9 cellular contexts compared by ENCODE assay signal in genomic region chr10:95832216-95833037, GRCh38.
DNase-seq lines count a peak whose midpoint lies in the region; ATAC-seq and TF ChIP-seq lines count a peak whose summit lies in the region.
"Had no signal": no experiment of that assay in that cellular context is flagged by ENCODE, and none has a peak within 500 bp of the region (broad histone marks: within the 10 kb centered on the region; RNA-seq: fewer than 3 reads in every experiment).

No MANE protein-coding gene starts in this region.

- peaks cover 0 to 23% of the 10 kb centered on the region in 2 donors for H3K4me1 Mint-ChIP-seq in effector memory CD8-positive, alpha-beta T cell (ENCODE audit: low read depth in 2 of 2)
- no peaks in the 10 kb centered on the region for H3K4me1 Mint-ChIP-seq in Calu3 (ENCODE audit: low read depth, unreplicated experiment)

- BruUV-seq in Calu3 (replicated peaks; lab: Mats Ljungman, UMichigan): no TSS peak

- H3K4me3 ChIP-seq in GM12864 (ENCODE audit: low read depth, low read length) (peak overlapping the region; percentile 18; the same call in 1 of the 2 replicates), BE2C (ENCODE audit: low read depth, low read length) (no peak overlapping the region)
- H3K4me3 ChIP-seq: psoas muscle had no signal

- peak; percentile 95 for DNase-seq in GM12864 (ENCODE audit: low read depth)
- peak; percentile 17 to 73 (median 69) for DNase-seq in effector memory CD8-positive, alpha-beta T cell
- DNase-seq in Calu3: no peak
- no peak for DNase-seq in medulla oblongata (ENCODE audit: extremely low spot score)
- no peak for DNase-seq in BE2C
- no peak for DNase-seq in GF-D8 (lab: John Stamatoyannopoulos, UW)
- DNase-seq: psoas muscle had no signal

- no peaks in the 10 kb centered on the region for H3K9me3 Mint-ChIP-seq in effector memory CD8-positive, alpha-beta T cell
- H3K9me3 Mint-ChIP-seq in Calu3 (ENCODE audit: low read depth, unreplicated experiment): no peaks in the 10 kb centered on the region

- ATAC-seq in GM19455 (IDR thresholded peaks at IDR 0.05; ENCODE audit: unreplicated experiment) (peak; percentile 80), HG03457 (IDR thresholded peaks at IDR 0.05; ENCODE audit: unreplicated experiment) (peak; percentile 79)
- peak; percentile 88 for ATAC-seq in effector memory CD8-positive, alpha-beta T cell (replicated peaks)

- intact Hi-C loops in Calu3 (cut with micrococcal nuclease; ENCODE audit: unreplicated experiment): no loop called here

- H3K9me3 ChIP-seq in BE2C: no peaks in the 10 kb centered on the region
- H3K9me3 ChIP-seq: psoas muscle had no signal

- peaks cover 17% of the 10 kb centered on the region for H3K36me3 Mint-ChIP-seq in effector memory CD8-positive, alpha-beta T cell (ENCODE audit: insufficient read depth)
- no peaks in the 10 kb centered on the region for H3K36me3 Mint-ChIP-seq in Calu3 (ENCODE audit: insufficient read depth, unreplicated experiment)

- H3K27me3 ChIP-seq in BE2C: no peaks in the 10 kb centered on the region

- H3K27ac Mint-ChIP-seq in effector memory CD8-positive, alpha-beta T cell: peak overlapping the region; percentile 76 to 98
- H3K27ac Mint-ChIP-seq in Calu3 (ENCODE audit: unreplicated experiment): no peak overlapping the region

- peak overlapping the region in 1 of 2 donors; percentile 62 for H3K4me3 Mint-ChIP-seq in effector memory CD8-positive, alpha-beta T cell
- H3K4me3 Mint-ChIP-seq in Calu3 (ENCODE audit: low read depth, unreplicated experiment): no peak overlapping the region

- TF ChIP-seq CTCF in GM12864 (IDR thresholded peaks at IDR 0.05; ENCODE audit: low read depth, low read length, missing control alignments) (no peak), Calu3 (IDR thresholded peaks at IDR 0.05; ENCODE audit: unreplicated experiment) (no peak), BE2C (IDR thresholded peaks at IDR 0.05; ENCODE audit: low read depth, low read length) (no peak)

- H3K4me1 ChIP-seq in BE2C: no peaks in the 10 kb centered on the region
- H3K4me1 ChIP-seq: psoas muscle had no signal

- H3K27me3 Mint-ChIP-seq in effector memory CD8-positive, alpha-beta T cell: no peaks in the 10 kb centered on the region
- H3K27me3 Mint-ChIP-seq in Calu3 (ENCODE audit: unreplicated experiment): no peaks in the 10 kb centered on the region

- CTCF ChIA-PET in Calu3 (lab: Charles Lee): no interaction called here

- H3K36me3 ChIP-seq in BE2C: no peaks in the 10 kb centered on the region

Comparison
In these comparisons a context has a peak if more than half of its experiments do, and no peak if none do; other contexts are left out.
1. DNase-seq: peak in GM12864 (single experiment) and effector memory CD8-positive, alpha-beta T cell (3 of 3); none in Calu3 (single experiment), medulla oblongata (single experiment), BE2C (single experiment) and GF-D8 (single experiment).
2. Peak in every context shown above with its lines, with median percentiles within 50 percentile points of each other: ATAC-seq.